1 cellular context compared by ENCODE assay signal in genomic region chr4:109826719-109827118, GRCh38.
TF ChIP-seq lines count a peak whose summit lies in the region.

No MANE protein-coding gene starts in this region.

TF ChIP-seq in GM12878, 131 proteins besides CTCF, POLR2A, EP300 and RAD21:
- no peak for TF ChIP-seq ZBTB4 (CRISPR knock-in tag; IDR thresholded peaks at IDR 0.05)
- no peak for TF ChIP-seq SREBF1 (IDR thresholded peaks at IDR 0.05; ENCODE audit: low read length)
- TF ChIP-seq ZNF207 (IDR thresholded peaks at IDR 0.05; ENCODE audit: borderline replicate concordance): no peak
- TF ChIP-seq CEBPZ (IDR thresholded peaks at IDR 0.05; ENCODE audit: low read depth, low read length): no peak
- no peak for TF ChIP-seq ZNF217 (IDR thresholded peaks at IDR 0.05)
- TF ChIP-seq RBBP5 (conservative IDR thresholded peaks at IDR 0.05): no peak
- TF ChIP-seq SMC3 (IDR thresholded peaks at IDR 0.05; ENCODE audit: borderline replicate concordance, low read length): peak; percentile 47; the same call in 1 of the 2 replicates
- no peak for TF ChIP-seq ZBTB33 (IDR thresholded peaks at IDR 0.05)
- no peak for TF ChIP-seq BACH1 (IDR thresholded peaks at IDR 0.05; ENCODE audit: borderline replicate concordance)
TF ChIP-seq in GM12878: peak in this region for 1.
